Comparison of ENCODE assay signal across 14 cellular contexts in genomic region chr6:43917878-43918382, GRCh38.
DNase-seq lines count a peak whose midpoint lies in the region; ATAC-seq and TF ChIP-seq lines count a peak whose summit lies in the region.
"Had no signal": no experiment of that assay in that cellular context is flagged by ENCODE, and none has a peak within 500 bp of the region (broad histone marks: within the 10 kb centered on the region; RNA-seq: fewer than 3 reads in every experiment).

No MANE protein-coding gene starts in this region.

- H3K27ac ChIP-seq in fibroblast of lung (ENCODE audit: insufficient read depth, low read length) (no peak overlapping the region), osteoblast (ENCODE audit: low read depth, low read length) (peak overlapping the region; percentile 90)

- no peak for ATAC-seq in HG03442 (IDR thresholded peaks at IDR 0.05; ENCODE audit: unreplicated experiment)
- ATAC-seq: stimulated activated naive CD8-positive, alpha-beta T cell treated with anti-CD3 and anti-CD28 coated beads, Interleukin-15, Interleukin-2, amounts not matched to agents 100 U/mL and 50 U/mL, for 24 hours had no signal

- DNase-seq in Daoy (ENCODE audit: low read depth) (peak; percentile 75), T1000 (lab: John Stamatoyannopoulos, UW) (peak; percentile 63), fibroblast of lung (ENCODE audit: low read depth in 2 of 2) (peak; percentile 58 to 77), osteoblast (ENCODE audit: insufficient read length, low spot score, missing footprints) (peak; percentile 46), HEK293T (ENCODE audit: extremely low spot score) (no peak), DMS114 treated with DMSO at 0.1 percent for 48 hours (lab: John Stamatoyannopoulos, UW; ENCODE audit: unreplicated experiment) (no peak)
- DNase-seq in activated CD4-positive, alpha-beta T cell treated with anti-CD3 and anti-CD28 coated beads, Interleukin-2, amount 10 ng/mL, durations not matched to agents 24 days and 14 days = no peak
- DNase-seq: activated CD4-positive, alpha-beta T cell treated with anti-CD3 and anti-CD28 coated beads, Interleukin-2, amount 10 ng/mL, durations not matched to agents 7 days and 5 days; activated T-cell treated with anti-CD3 and anti-CD28 coated beads, Interleukin-2, amount 50 U/mL, for 24 hours; DMS 273 treated with DMSO at 0.1 percent for 48 hours; NCI-H2081; stimulated activated naive CD8-positive, alpha-beta T cell treated with anti-CD3 and anti-CD28 coated beads, Interleukin-15, Interleukin-2, amounts not matched to agents 100 U/mL and 50 U/mL, for 24 hours had no signal

- no peaks in the 10 kb centered on the region for H3K36me3 Mint-ChIP-seq in activated CD4-positive, alpha-beta T cell treated with anti-CD3 and anti-CD28 coated beads, Interleukin-2, amount 10 ng/mL, durations not matched to agents 24 days and 14 days (ENCODE audit: low read depth)

- H3K4me1 Mint-ChIP-seq in activated CD4-positive, alpha-beta T cell treated with anti-CD3 and anti-CD28 coated beads, Interleukin-2, amount 10 ng/mL, durations not matched to agents 24 days and 14 days = no peaks in the 10 kb centered on the region

- H3K4me3 ChIP-seq in fibroblast of lung (replicated peaks in 1 of 4; ENCODE audit: control extremely low read depth in 1 of 4, insufficient read depth in 1 of 4, low read depth in 3 of 4, low read length in 4 of 4) (no peak overlapping the region), osteoblast (ENCODE audit: insufficient read depth, low read length) (no peak overlapping the region)

- intact Hi-C loops in activated CD4-positive, alpha-beta T cell treated with anti-CD3 and anti-CD28 coated beads, Interleukin-2, amount 10 ng/mL, durations not matched to agents 24 days and 14 days (cut with micrococcal nuclease) = no loop called here

- no peak overlapping the region for H2AFZ ChIP-seq in fibroblast of lung (ENCODE audit: low read length)
- peak overlapping the region; percentile 5 for H2AFZ ChIP-seq in osteoblast (ENCODE audit: low read length)

- CTCF ChIA-PET in HEK293T (lab: Yijun Ruan, JAX) = no interaction called here

- POLR2A ChIA-PET in HEK293T (lab: Yijun Ruan, JAX) = no interaction called here

- no peak overlapping the region for H3K4me3 Mint-ChIP-seq in activated CD4-positive, alpha-beta T cell treated with anti-CD3 and anti-CD28 coated beads, Interleukin-2, amount 10 ng/mL, durations not matched to agents 24 days and 14 days
- H3K4me3 Mint-ChIP-seq: activated CD4-positive, alpha-beta T cell treated with anti-CD3 and anti-CD28 coated beads, Interleukin-2, amount 10 ng/mL, durations not matched to agents 7 days and 5 days; activated T-cell treated with anti-CD3 and anti-CD28 coated beads, Interleukin-2, amount 50 U/mL, for 24 hours; T-helper 1 cell treated with Interleukin-12 subunit alpha and Interleukin-12 subunit beta and Interleukin-4 antibody, amounts not matched to agents 30 μg/mL and 1 μg/mL, for 36 hours had no signal

- H4K20me1 ChIP-seq in fibroblast of lung (ENCODE audit: control insufficient read depth, extremely low read depth, insufficient read depth, low read length) (no peaks in the 10 kb centered on the region), osteoblast (ENCODE audit: insufficient read depth, low read length) (no peaks in the 10 kb centered on the region)

- H3K79me2 ChIP-seq in fibroblast of lung (ENCODE audit: control insufficient read depth, insufficient read depth, low read length) = no peaks in the 10 kb centered on the region
- H3K79me2 ChIP-seq in osteoblast (ENCODE audit: insufficient read depth, low read length) = no peaks in the 10 kb centered on the region

- H3K4me1 ChIP-seq in fibroblast of lung (ENCODE audit: control insufficient read depth, extremely low read depth, insufficient read depth, low read length) (peaks cover 2% of the 10 kb centered on the region), osteoblast (ENCODE audit: insufficient read depth, low read length) (peaks cover 45% of the 10 kb centered on the region)

- H3K9me3 ChIP-seq in fibroblast of lung (ENCODE audit: control insufficient read depth, insufficient read depth, low read depth, low read length) (no peaks in the 10 kb centered on the region), osteoblast (ENCODE audit: low read depth, low read length) (no peaks in the 10 kb centered on the region)

- H3K9ac ChIP-seq in fibroblast of lung (ENCODE audit: insufficient read depth, low read length) = no peak overlapping the region

- H3K27me3 ChIP-seq in fibroblast of lung (ENCODE audit: control insufficient read depth, insufficient read depth, low read length) (peaks cover 2% of the 10 kb centered on the region), osteoblast (ENCODE audit: insufficient read depth, low read length) (no peaks in the 10 kb centered on the region)

- H3K27ac Mint-ChIP-seq in activated CD4-positive, alpha-beta T cell treated with anti-CD3 and anti-CD28 coated beads, Interleukin-2, amount 10 ng/mL, durations not matched to agents 24 days and 14 days = no peak overlapping the region
- H3K27ac Mint-ChIP-seq: activated CD4-positive, alpha-beta T cell treated with anti-CD3 and anti-CD28 coated beads, Interleukin-2, amount 10 ng/mL, durations not matched to agents 7 days and 5 days; activated T-cell treated with anti-CD3 and anti-CD28 coated beads, Interleukin-2, amount 50 U/mL, for 24 hours; T-helper 1 cell treated with Interleukin-12 subunit alpha and Interleukin-12 subunit beta and Interleukin-4 antibody, amounts not matched to agents 30 μg/mL and 1 μg/mL, for 36 hours had no signal

- TF ChIP-seq CTCF in fibroblast of lung (conservative IDR thresholded peaks at IDR 0.05 in 1 of 2, IDR thresholded peaks at IDR 0.05 in 1 of 2; ENCODE audit: low read depth in 1 of 2, low read length in 2 of 2) = no peak
- no peak for TF ChIP-seq CTCF in osteoblast (IDR thresholded peaks at IDR 0.05; ENCODE audit: extremely low read depth, low read depth, low read length)

- peaks cover 10% of the 10 kb centered on the region for H3K27me3 Mint-ChIP-seq in activated CD4-positive, alpha-beta T cell treated with anti-CD3 and anti-CD28 coated beads, Interleukin-2, amount 10 ng/mL, durations not matched to agents 24 days and 14 days
- H3K27me3 Mint-ChIP-seq: activated T-cell treated with anti-CD3 and anti-CD28 coated beads, Interleukin-2, amount 50 U/mL, for 24 hours had no signal

- H3K36me3 ChIP-seq in fibroblast of lung (ENCODE audit: control insufficient read depth, insufficient read depth, low read length) (no peaks in the 10 kb centered on the region), osteoblast (ENCODE audit: insufficient read depth, low read length) (no peaks in the 10 kb centered on the region)

- H3K4me2 ChIP-seq in fibroblast of lung (ENCODE audit: extremely low read depth, insufficient read depth, low read length) = no peak overlapping the region
- peak overlapping the region; percentile 53 for H3K4me2 ChIP-seq in osteoblast (ENCODE audit: insufficient read depth, low read length)

- H3K9me3 Mint-ChIP-seq in activated CD4-positive, alpha-beta T cell treated with anti-CD3 and anti-CD28 coated beads, Interleukin-2, amount 10 ng/mL, durations not matched to agents 24 days and 14 days = no peaks in the 10 kb centered on the region
- H3K9me3 Mint-ChIP-seq: activated CD4-positive, alpha-beta T cell treated with anti-CD3 and anti-CD28 coated beads, Interleukin-2, amount 10 ng/mL, durations not matched to agents 7 days and 5 days; activated T-cell treated with anti-CD3 and anti-CD28 coated beads, Interleukin-2, amount 50 U/mL, for 24 hours; T-helper 1 cell treated with Interleukin-12 subunit alpha and Interleukin-12 subunit beta and Interleukin-4 antibody, amounts not matched to agents 30 μg/mL and 1 μg/mL, for 36 hours had no signal

TF ChIP-seq in HEK293T, 16 proteins besides CTCF, POLR2A, EP300 and RAD21:
- TF ChIP-seq ARNT (IDR thresholded peaks at IDR 0.05) = no peak
- no peak for TF ChIP-seq FOXM1 (IDR thresholded peaks at IDR 0.05; ENCODE audit: borderline replicate concordance)
- no peak for TF ChIP-seq FOXK2 (IDR thresholded peaks at IDR 0.05)
- TF ChIP-seq TARDBP (IDR thresholded peaks at IDR 0.05) = no peak
- no peak for TF ChIP-seq SP1 (IDR thresholded peaks at IDR 0.05)
- TF ChIP-seq BHLHE40 (IDR thresholded peaks at IDR 0.05; ENCODE audit: borderline replicate concordance) = no peak
- TF ChIP-seq PKNOX1 (IDR thresholded peaks at IDR 0.05) = no peak
- no peak for TF ChIP-seq FOXA1 (IDR thresholded peaks at IDR 0.05)
- no peak for TF ChIP-seq SUZ12 (IDR thresholded peaks at IDR 0.05)
- TF ChIP-seq CTBP1 (IDR thresholded peaks at IDR 0.05; ENCODE audit: borderline replicate concordance) = no peak
- TF ChIP-seq HDGF (IDR thresholded peaks at IDR 0.05; ENCODE audit: borderline replicate concordance) = no peak
- TF ChIP-seq ELF4 (IDR thresholded peaks at IDR 0.05) = no peak
- TF ChIP-seq L3MBTL2 (conservative IDR thresholded peaks at IDR 0.05) = no peak
- no peak for TF ChIP-seq NFRKB (IDR thresholded peaks at IDR 0.05)
- TF ChIP-seq LEF1 (IDR thresholded peaks at IDR 0.05; ENCODE audit: borderline replicate concordance) = no peak
- TF ChIP-seq ZNF384 (IDR thresholded peaks at IDR 0.05) = no peak

Comparison
In these comparisons a context has a peak if more than half of its experiments do, and no peak if none do; other contexts are left out.
1. DNase-seq: peak in Daoy (single experiment), T1000 (single experiment), fibroblast of lung (2 of 2) and osteoblast (single experiment); none in HEK293T (single experiment), activated CD4-positive, alpha-beta T cell treated with anti-CD3 and anti-CD28 coated beads, Interleukin-2, amount 10 ng/mL, durations not matched to agents 24 days and 14 days (single experiment) and DMS114 treated with DMSO at 0.1 percent for 48 hours (single experiment).